ENCODE assay signal across 12 cellular contexts in the genomic region with DNA sequence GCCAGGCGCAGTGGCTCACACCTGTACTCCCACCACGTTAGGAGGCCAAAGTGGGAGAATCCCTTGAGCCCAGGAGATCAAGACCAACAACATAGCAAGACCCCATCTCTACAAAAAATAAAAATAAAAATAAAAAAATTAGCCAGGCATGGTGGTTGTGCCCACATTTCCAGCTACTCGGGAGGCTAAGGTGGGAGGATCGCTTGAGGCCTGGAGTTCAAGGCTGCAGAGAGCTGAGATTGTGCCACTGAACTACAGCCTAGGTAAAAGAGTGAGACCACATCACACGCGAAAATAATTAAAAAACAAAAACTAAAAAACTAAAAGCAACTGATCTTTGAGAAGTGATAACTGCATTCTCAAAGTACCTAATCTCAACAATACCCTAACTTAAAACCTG. TPM values are rescaled to one million over a fixed set of nuclear protein-coding genes. Genes with fewer than 3 reads are reported as not detected.
DNase-seq lines count a peak whose midpoint lies in the region; ATAC-seq and TF ChIP-seq lines count a peak whose summit lies in the region.
"Had no signal": no experiment of that assay in that cellular context is flagged by ENCODE, and none has a peak within 500 bp of the region (broad histone marks: within the 10 kb centered on the region; RNA-seq: fewer than 3 reads in every experiment).

No MANE protein-coding gene starts in this region.

- H3K4me3 Mint-ChIP-seq in activated CD8-positive, alpha-beta memory T cell treated with anti-CD3 and anti-CD28 coated beads, Interleukin-2, amount 10 ng/mL, durations not matched to agents 7 days and 5 days = peak overlapping the region; percentile 100
- H3K4me3 Mint-ChIP-seq in endodermal cell = peak overlapping the region; percentile 97
- no peak overlapping the region for H3K4me3 Mint-ChIP-seq in CD14-positive monocyte

- no peak overlapping the region for H3K9ac ChIP-seq in PC-3 (ENCODE audit: low read length)
- no peak overlapping the region for H3K9ac ChIP-seq in endodermal cell (ENCODE audit: extremely low read depth, low read length, poor library complexity, severe bottlenecking)

- CTCF ChIA-PET in activated CD8-positive, alpha-beta memory T cell treated with anti-CD3 and anti-CD28 coated beads, Interleukin-2, amount 10 ng/mL, durations not matched to agents 7 days and 5 days (lab: Charles Lee) = no interaction called here
- CTCF ChIA-PET in PC-3 (lab: Charles Lee) = no interaction called here

- POLR2A ChIA-PET in PC-3 (lab: Charles Lee; ENCODE audit: unreplicated experiment) = no interaction called here

- no peak for DNase-seq in activated CD8-positive, alpha-beta memory T cell treated with anti-CD3 and anti-CD28 coated beads, Interleukin-2, amount 10 ng/mL, durations not matched to agents 7 days and 5 days
- no peak for DNase-seq in activated CD8-positive, alpha-beta memory T cell treated with anti-CD3 and anti-CD28 coated beads, Interleukin-2, amount 50 U/mL, for 48 hours
- no peak for DNase-seq in PC-3
- DNase-seq in endodermal cell = no peak
- no peak for DNase-seq in psoas muscle
- DNase-seq in CD14-positive monocyte (ENCODE audit: low spot score) = no peak
- no peak for DNase-seq in AG20443 (ENCODE audit: low spot score)
- DNase-seq: colonic mucosa, GDM1, left ventricle myocardium inferior, NCI-H2029 treated with DMSO at 0.1 percent for 48 hours had no signal

- no peaks in the 10 kb centered on the region for H3K9me3 Mint-ChIP-seq in activated CD8-positive, alpha-beta memory T cell treated with anti-CD3 and anti-CD28 coated beads, Interleukin-2, amount 10 ng/mL, durations not matched to agents 7 days and 5 days (ENCODE audit: low read depth)
- H3K9me3 Mint-ChIP-seq in endodermal cell = no peaks in the 10 kb centered on the region
- peaks cover 0 to 2% (median 0%) of the 10 kb centered on the region in 7 donors for H3K9me3 Mint-ChIP-seq in CD14-positive monocyte

- H3K27ac Mint-ChIP-seq in activated CD8-positive, alpha-beta memory T cell treated with anti-CD3 and anti-CD28 coated beads, Interleukin-2, amount 10 ng/mL, durations not matched to agents 7 days and 5 days = no peak overlapping the region
- H3K27ac Mint-ChIP-seq in endodermal cell = no peak overlapping the region
- peak overlapping the region in 1 of 7 donors; percentile 75 for H3K27ac Mint-ChIP-seq in CD14-positive monocyte

- H3K36me3 Mint-ChIP-seq in activated CD8-positive, alpha-beta memory T cell treated with anti-CD3 and anti-CD28 coated beads, Interleukin-2, amount 10 ng/mL, durations not matched to agents 7 days and 5 days = peaks cover 18% of the 10 kb centered on the region
- H3K36me3 Mint-ChIP-seq in endodermal cell (ENCODE audit: low read depth) (peaks cover 13% of the 10 kb centered on the region), CD14-positive monocyte (peaks cover 12 to 19% of the 10 kb centered on the region in 2 donors)

- peak overlapping the region; percentile 96 for H3K4me2 ChIP-seq in PC-3 (ENCODE audit: low read length)

- no TSS peak for BruUV-seq in PC-3 (replicated peaks; lab: Mats Ljungman, UMichigan)

- 84 to 96% methylated on average over 2 to 6 of the region's 6 CpGs for WGBS in endodermal cell (ENCODE audit: insufficient coverage in 1 of 2, insufficient read length in 1 of 2), 2 experiments
- WGBS in psoas muscle, 3 donors = 91 to 95% (median 92%) methylated on average over 6 of the region's 6 CpGs

- peaks cover 45% of the 10 kb centered on the region for H3K79me2 ChIP-seq in PC-3 (ENCODE audit: low read length)

- peaks cover 40% of the 10 kb centered on the region for H3K4me1 Mint-ChIP-seq in activated CD8-positive, alpha-beta memory T cell treated with anti-CD3 and anti-CD28 coated beads, Interleukin-2, amount 10 ng/mL, durations not matched to agents 7 days and 5 days
- peaks cover 23% of the 10 kb centered on the region for H3K4me1 Mint-ChIP-seq in endodermal cell
- H3K4me1 Mint-ChIP-seq in CD14-positive monocyte = peaks cover 48% of the 10 kb centered on the region

- H3F3A ChIP-seq in PC-3 (ENCODE audit: low read length, unreplicated experiment) = no peaks in the 10 kb centered on the region

- H3K27me3 Mint-ChIP-seq in activated CD8-positive, alpha-beta memory T cell treated with anti-CD3 and anti-CD28 coated beads, Interleukin-2, amount 10 ng/mL, durations not matched to agents 7 days and 5 days = no peaks in the 10 kb centered on the region
- H3K27me3 Mint-ChIP-seq in endodermal cell (ENCODE audit: insufficient read depth) = no peaks in the 10 kb centered on the region
- H3K27me3 Mint-ChIP-seq in CD14-positive monocyte (ENCODE audit: low read depth in 3 of 3) = peaks cover 0 to 2% (median 0%) of the 10 kb centered on the region in 3 donors

- TF ChIP-seq CTCF in PC-3 (conservative IDR thresholded peaks at IDR 0.05; ENCODE audit: low read depth, low read length) = no peak
- no peak for TF ChIP-seq CTCF in endodermal cell (conservative IDR thresholded peaks at IDR 0.05)
- TF ChIP-seq CTCF in psoas muscle (IDR thresholded peaks at IDR 0.05) = no peak
- TF ChIP-seq CTCF in CD14-positive monocyte (IDR thresholded peaks at IDR 0.05) = no peak

- no peaks in the 10 kb centered on the region for H3K9me2 ChIP-seq in PC-3 (replicated peaks; ENCODE audit: low read length)

- H4K20me1 ChIP-seq in PC-3 (ENCODE audit: low read length) = peaks cover 16% of the 10 kb centered on the region

- no peaks in the 10 kb centered on the region for H3K27me3 ChIP-seq in PC-3 (ENCODE audit: low read length)
- no peaks in the 10 kb centered on the region for H3K27me3 ChIP-seq in endodermal cell (ENCODE audit: control insufficient read depth, insufficient read depth, low read length, poor library complexity, severe bottlenecking)
- no peaks in the 10 kb centered on the region for H3K27me3 ChIP-seq in psoas muscle (ENCODE audit: insufficient read depth in 3 of 3, low read length in 2 of 3)
- H3K27me3 ChIP-seq: colonic mucosa had no signal

- H3K36me3 ChIP-seq in PC-3 (ENCODE audit: low read depth, low read length) = peaks cover 13% of the 10 kb centered on the region
- peaks cover 17% of the 10 kb centered on the region for H3K36me3 ChIP-seq in endodermal cell (ENCODE audit: control insufficient read depth, insufficient read depth, low read length)
- H3K36me3 ChIP-seq in psoas muscle (ENCODE audit: insufficient read depth in 1 of 2, low read depth in 1 of 2) = peaks cover 4 to 15% of the 10 kb centered on the region in 2 donors

- H3K4me3 ChIP-seq in PC-3 (ENCODE audit: low read length) = no peak overlapping the region
- peak overlapping the region; percentile 89 for H3K4me3 ChIP-seq in endodermal cell (ENCODE audit: low read length)
- H3K4me3 ChIP-seq in psoas muscle = peak overlapping the region; percentile 85

- H3K4me1 ChIP-seq in PC-3 (ENCODE audit: insufficient read depth, low read length) (peaks cover 29% of the 10 kb centered on the region), endodermal cell (ENCODE audit: control insufficient read depth, insufficient read depth, low read length) (peaks cover 4% of the 10 kb centered on the region), psoas muscle (peaks cover 21% of the 10 kb centered on the region)
- H3K4me1 ChIP-seq: colonic mucosa had no signal

- H3K9me3 ChIP-seq in PC-3 (ENCODE audit: low read length) (no peaks in the 10 kb centered on the region), endodermal cell (ENCODE audit: control insufficient read depth, low read length) (no peaks in the 10 kb centered on the region), psoas muscle (no peaks in the 10 kb centered on the region)
- H3K9me3 ChIP-seq: colonic mucosa, left ventricle myocardium inferior had no signal

- H3K27ac ChIP-seq in PC-3 (ENCODE audit: low read length) (no peak overlapping the region), endodermal cell (ENCODE audit: low read depth, low read length) (no peak overlapping the region), psoas muscle (peak overlapping the region; percentile 98)

- ATAC-seq in activated CD8-positive, alpha-beta memory T cell treated with anti-CD3 and anti-CD28 coated beads, Interleukin-2, amount 10 ng/mL, durations not matched to agents 7 days and 5 days = no peak
- ATAC-seq in PC-3 (no peak), psoas muscle (no peak), esophagus mucosa (no peak)

- H2AFZ ChIP-seq in PC-3 (ENCODE audit: low read length) = no peak overlapping the region

- intact Hi-C loops in PC-3 (cut with micrococcal nuclease) = loop anchor here (10.0 kb wide), 1 partner anchor 50 kb away; no protein-coding TSS in a partner anchor
- intact Hi-C loops in psoas muscle (cut with DNase I) = loop anchor here (5.0 kb wide), 2 partner anchors 37 to 52 kb away; no protein-coding TSS in a partner anchor
- intact Hi-C loops in CD14-positive monocyte (cut with micrococcal nuclease) = loop anchor here in 1 of 2 donors (10.0 kb wide), 1 partner anchor 390 kb away; no protein-coding TSS in a partner anchor

RNA-seq across cellular contexts. Expression of a gene that starts 1.8 kb away (rescaled TPM):
- total RNA-seq in activated CD8-positive, alpha-beta memory T cell treated with anti-CD3 and anti-CD28 coated beads, Interleukin-2, amount 10 ng/mL, durations not matched to agents 7 days and 5 days = 1 to 10 TPM; 6.2 to 9.9 TPM
- total RNA-seq in PC-3 (2014; rRNA removed) (3.1 and 10.2 TPM in 2 replicates), endodermal cell (10 to 100 TPM; 10.7 to 10.9 TPM), psoas muscle (1 to 10 TPM; 4.1 to 7.2 (median 6.0) TPM), esophagus mucosa (8.0 TPM)
- 18.0 TPM for polyA plus RNA-seq in endodermal cell (2013, experiment 1 of 2)
- 17.2 TPM for polyA plus RNA-seq in endodermal cell (2013, experiment 2 of 2)
- polyA plus RNA-seq in psoas muscle (1 to 10 TPM; 6.1 to 9.3 (median 7.9) TPM), CD14-positive monocyte (10 to 100 TPM; 31.0 to 32.5 TPM)

RNA-seq across cellular contexts. Expression of a gene that starts 2.0 kb away (rescaled TPM):
- total RNA-seq in activated CD8-positive, alpha-beta memory T cell treated with anti-CD3 and anti-CD28 coated beads, Interleukin-2, amount 10 ng/mL, durations not matched to agents 7 days and 5 days = 100 to 1,000 TPM; 151 to 179 TPM
- total RNA-seq in PC-3 (2014; rRNA removed) (197 and 273 TPM in 2 replicates), endodermal cell (100 to 1,000 TPM; 138 to 178 TPM), psoas muscle (10 to 100 TPM; 50.6 to 88.7 (median 53.4) TPM), esophagus mucosa (337 TPM)
- 244 TPM for polyA plus RNA-seq in endodermal cell (2013, experiment 1 of 2)
- 262 TPM for polyA plus RNA-seq in endodermal cell (2013, experiment 2 of 2)
- polyA plus RNA-seq in psoas muscle (100 to 1,000 TPM; 198 to 264 (median 199) TPM), CD14-positive monocyte (100 to 1,000 TPM; 398 to 436 TPM)

Comparison
In these comparisons a context has a peak if more than half of its experiments do, and no peak if none do; other contexts are left out.
1. H3K4me3 Mint-ChIP-seq: peak in activated CD8-positive, alpha-beta memory T cell treated with anti-CD3 and anti-CD28 coated beads, Interleukin-2, amount 10 ng/mL, durations not matched to agents 7 days and 5 days (single experiment) and endodermal cell (single experiment); none in CD14-positive monocyte (0 of 2).